8 cellular contexts compared by ENCODE assay signal in the genomic region with DNA sequence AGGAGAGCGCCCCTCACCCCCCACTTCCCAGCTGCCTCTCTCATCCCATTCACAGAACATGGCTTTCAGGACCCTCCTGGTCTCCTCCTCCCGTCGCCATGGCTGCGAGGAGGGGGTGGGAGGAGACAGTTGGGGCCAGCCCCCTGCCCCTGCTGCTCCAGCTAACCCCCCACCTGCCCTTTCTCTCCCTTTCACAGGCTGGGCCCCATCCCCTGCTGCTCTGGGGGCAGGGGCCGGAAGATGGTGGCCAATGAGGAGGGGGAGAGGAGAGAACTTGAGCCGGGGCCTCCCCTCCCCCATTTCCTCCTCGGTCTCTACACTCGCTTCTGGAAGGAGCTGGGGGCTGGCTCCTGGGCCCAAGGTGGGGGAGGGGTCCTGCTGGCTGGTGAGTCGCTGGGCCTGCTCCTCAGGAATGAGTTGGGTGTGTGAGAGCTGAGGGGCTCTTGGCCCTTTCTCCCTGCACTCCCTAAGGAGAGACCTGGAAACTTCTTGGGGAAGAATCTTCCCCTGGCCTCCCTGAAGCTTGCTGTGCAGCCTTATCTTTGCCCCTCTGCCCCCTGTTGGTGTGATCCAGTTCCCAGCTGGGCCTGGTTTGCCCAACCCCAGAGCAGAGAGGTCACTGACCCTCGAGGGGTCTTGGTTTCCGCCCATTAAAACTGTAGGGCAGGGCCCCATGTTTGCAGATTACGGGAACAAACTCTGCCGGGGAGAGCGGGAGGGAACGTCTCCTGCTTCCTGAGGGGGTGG. TPM values are rescaled to one million over a fixed set of nuclear protein-coding genes. Genes with fewer than 3 reads are reported as not detected.
DNase-seq lines count a peak whose midpoint lies in the region; ATAC-seq, FAIRE-seq and TF ChIP-seq lines count a peak whose summit lies in the region.

No MANE protein-coding gene starts in this region.

- H3K27me3 ChIP-seq in GM12878 (replicated peaks in 1 of 2; ENCODE audit: control insufficient read depth in 2 of 2, insufficient read depth in 2 of 2, low read length in 1 of 2) = no peaks in the 10 kb centered on the region; a peak in 1 of 4 replicates
- no peaks in the 10 kb centered on the region for H3K27me3 ChIP-seq in right lobe of liver

- CTCF ChIA-PET in GM12878 (lab: Yijun Ruan, JAX) = interaction anchor here (0.6 to 13.9 kb wide), 12 partner anchors 8 to 295 kb away, joined by 3 to 319 read pairs (median 26); partner anchors contain the start of genes RTN4RL2, TIMM10 and UBE2L6

- FAIRE-seq in GM12878 (lab: Jason Lieb, UNC) = no peak

- RAD21 ChIA-PET in GM12878 (lab: Charles Lee; ENCODE audit: unreplicated experiment) = interaction anchor here (2.1 to 5.2 kb wide), 5 partner anchors 71 to 294 kb away, joined by 6 to 83 read pairs (median 17); partner anchors contain the start of gene UBE2L6

- no peaks in the 10 kb centered on the region for H3K79me2 ChIP-seq in GM12878 (ENCODE audit: control insufficient read depth, insufficient read depth, low read length)

- H3K9me3 ChIP-seq in GM12878 (replicated peaks; ENCODE audit: control insufficient read depth, insufficient read depth, low read length) (no peaks in the 10 kb centered on the region), right lobe of liver (no peaks in the 10 kb centered on the region)

- TF ChIP-seq POLR2A in GM12878 (IDR thresholded peaks at IDR 0.05; ENCODE audit: low read depth, low read length) (no peak), right lobe of liver (IDR thresholded peaks at IDR 0.05) (no peak)

- POLR2A ChIA-PET in GM12878 (lab: Charles Lee) = interaction anchor here (0.6 to 2.1 kb wide), 2 partner anchors 9 to 34 kb away, joined by 3 to 10 read pairs; no protein-coding TSS in a partner anchor

- peak overlapping the region; percentile 69 for H2AFZ ChIP-seq in GM12878 (ENCODE audit: control insufficient read depth, low read depth, low read length)

- TF ChIP-seq EP300 in GM12878 (IDR thresholded peaks at IDR 0.05; ENCODE audit: borderline replicate concordance in 1 of 2, control insufficient read depth in 1 of 2, low read depth in 2 of 2, low read length in 2 of 2) = no peak

- no peaks in the 10 kb centered on the region for H4K20me1 ChIP-seq in GM12878 (ENCODE audit: control insufficient read depth, insufficient read depth)

- H3K36me3 ChIP-seq in GM12878 (ENCODE audit: control insufficient read depth in 2 of 2, insufficient read depth in 2 of 2, low read length in 1 of 2) (no peaks in the 10 kb centered on the region), right lobe of liver (no peaks in the 10 kb centered on the region)

- no TSS peak for BruUV-seq in GM12878 (replicated peaks; lab: Mats Ljungman, UMichigan)

- 32% methylated on average over 15 of the region's 15 CpGs for WGBS in GM12878 (ENCODE audit: insufficient coverage, insufficient replicate concordance, low lambda C conversion rate, missing lambda C conversion rate)
- WGBS in right lobe of liver (ENCODE audit: insufficient coverage, low coverage, low lambda C conversion rate, missing lambda C conversion rate) = 14% methylated on average over 11 of the region's 15 CpGs

- DNase-seq in AG09309 (ENCODE audit: low read depth) (no peak), HuH-7 (ENCODE audit: low spot score) (peak; percentile 99), GM12878 (ENCODE audit: low read depth, low spot score) (no peak), right lobe of liver (peak in 2 of 3 donors; percentile 51 to 60), NCI-H345 (lab: John Stamatoyannopoulos, UW) (no peak)
- no peak for DNase-seq in stimulated activated CD4-positive, alpha-beta T cell treated with anti-CD3 and anti-CD28 coated beads, Interleukin-2, amount 100 ng/mL, for 24 hours

- TF ChIP-seq CTCF in AG09309 (IDR thresholded peaks at IDR 0.05; ENCODE audit: control insufficient read depth, insufficient read depth, low read depth, low read length, missing control alignments) (peak; percentile 2), GM12878 (IDR thresholded peaks at IDR 0.05 in 2 of 3, conservative IDR thresholded peaks at IDR 0.05 in 1 of 3; ENCODE audit: control insufficient read depth in 2 of 3, extremely low read depth in 1 of 3, insufficient read depth in 1 of 3, low read depth in 3 of 3, low read length in 3 of 3) (no peak), right lobe of liver (IDR thresholded peaks at IDR 0.05) (peak in 1 of 4 donors; percentile 5)

- H3K4me2 ChIP-seq in GM12878 (ENCODE audit: control insufficient read depth, insufficient read depth) = peak overlapping the region; percentile 84

- SMC1A ChIA-PET in GM12878 (lab: Charles Lee; ENCODE audit: uncharacterized antibody, unreplicated experiment) = interaction anchor here (0.6 to 5.8 kb wide), 7 partner anchors 38 to 294 kb away, joined by 3 to 45 read pairs (median 11); partner anchors contain the start of gene UBE2L6

- H3K9ac ChIP-seq in GM12878 (ENCODE audit: control insufficient read depth, insufficient read depth, low read length) = no peak overlapping the region

- TF ChIP-seq RAD21 in GM12878 (IDR thresholded peaks at IDR 0.05; ENCODE audit: insufficient read depth, low read depth, low read length) = no peak

- intact Hi-C loops in GM12878 (cut with micrococcal nuclease; ENCODE audit: unreplicated experiment) = no loop called here
- intact Hi-C loops in right lobe of liver (cut with DNase I) = loop anchor here (5.0 to 10.0 kb wide), 3 partner anchors 72 to 295 kb away; partner anchors contain the start of genes RTN4RL2 (in 1 of the 2) and UBE2L6 (in 1 of the 2)

- H3K4me3 ChIP-seq in AG09309 (ENCODE audit: control insufficient read depth, low read depth, low read length) = peak overlapping the region; percentile 97
- peak overlapping the region; percentile 82; the same call in 1 of the 2 replicates for H3K4me3 ChIP-seq in GM12878
- peak overlapping the region; percentile 51 to 64 (median 59) for H3K4me3 ChIP-seq in right lobe of liver

- H3K27ac ChIP-seq in GM12878 (ENCODE audit: control insufficient read depth, insufficient read depth) (no peak overlapping the region), right lobe of liver (peak overlapping the region; percentile 10 to 53 (median 47))

- in situ Hi-C loops in GM12878 (cut with MboI) = loop anchor here (5.0 kb wide), 3 partner anchors 72 to 292 kb away; partner anchors contain the start of gene UBE2L6

- ATAC-seq in GM12878 (no peak; the same call in 2 of the 3 replicates), right lobe of liver (peak; percentile 32 to 56 (median 48)), GM21576 (IDR thresholded peaks at IDR 0.05; ENCODE audit: unreplicated experiment) (no peak), GM18517 (IDR thresholded peaks at IDR 0.05; ENCODE audit: unreplicated experiment) (no peak)

- H3K4me1 ChIP-seq in GM12878 (ENCODE audit: control insufficient read depth, insufficient read depth, low read length) (peaks cover 9% of the 10 kb centered on the region; the same call in 1 of the 2 replicates), right lobe of liver (peaks cover 0 to 26% (median 8%) of the 10 kb centered on the region in 4 donors)

RNA-seq across cellular contexts. Expression of gene YPEL4, which starts 10.2 kb away (rescaled TPM):
- 1.2 and 1.8 TPM in 2 replicates for total RNA-seq in GM12878 (2013; cell fraction: nucleolus; rRNA removed)
- total RNA-seq in GM12878 (2014; rRNA removed) = 0.05 TPM in 1 of 2 replicates, not detected in the other
- 0.09 TPM in 1 of 2 replicates, not detected in the other for total RNA-seq in GM12878 (2014; rRNA removed; fragmentation: Illumina TruSeq; extraction: Trizol)
- total RNA-seq in GM12878 (2021) = 0.13 TPM in 1 of 2 replicates, not detected in the other
- polyA plus RNA-seq in GM12878 (2011; ENCODE audit: low read depth) = 0.50 TPM
- 0.26 and 0.39 TPM in 2 replicates for polyA plus RNA-seq in GM12878 (2011; rRNA removed)
- polyA plus RNA-seq in GM12878 (2011; cell fraction: cytosol; rRNA removed) = 0.24 and 0.30 TPM in 2 replicates
- 0.44 and 0.85 TPM in 2 replicates for polyA plus RNA-seq in GM12878 (2011; cell fraction: nucleus; rRNA removed)
- 0.58 and 1.1 TPM in 2 replicates for polyA plus RNA-seq in GM12878 (2012)
- polyA plus RNA-seq in GM12878 (2014; fragmentation: Illumina TruSeq; extraction: Trizol) = not detected in 2 replicates
- not detected for polyA plus RNA-seq in GM12878 (2014; fragmentation: Nextera tagmentation; extraction: Ambion mirVana)
- polyA plus RNA-seq in GM12878 (2014; rRNA removed) = 0.50 TPM in 1 of 2 replicates, not detected in the other
- polyA plus RNA-seq in GM12878 (2016; fragmentation: Nextera tagmentation; extraction: Ambion mirVana) = under 1 TPM; 0.07 to 0.10 TPM
- polyA minus RNA-seq in GM12878 (2011; rRNA and poly(A)+ RNA removed) = 0.22 and 0.31 TPM in 2 replicates
- polyA minus RNA-seq in GM12878 (2011; cell fraction: cytosol; rRNA and poly(A)+ RNA removed) = 0.27 TPM in 1 of 2 replicates, not detected in the other
- polyA minus RNA-seq in GM12878 (2011; cell fraction: nucleus; rRNA and poly(A)+ RNA removed) = 0.48 TPM in 2 replicates
- under 1 TPM in 4 of 6 experiments, not detected in 2; 0.06 to 0.84 (median 0.30) TPM for total RNA-seq in right lobe of liver

RNA-seq across cellular contexts. Expression of gene CLP1, which starts 18.1 kb away (rescaled TPM):
- total RNA-seq in GM12878 (2013; cell fraction: nucleolus; rRNA removed) = 8.6 and 8.8 TPM in 2 replicates
- total RNA-seq in GM12878 (2014; rRNA removed) = 21.3 and 22.0 TPM in 2 replicates
- total RNA-seq in GM12878 (2014; rRNA removed; fragmentation: Illumina TruSeq; extraction: Trizol) = 23.9 and 24.0 TPM in 2 replicates
- total RNA-seq in GM12878 (2021) = 19.9 and 20.0 TPM in 2 replicates
- 11.6 TPM for polyA plus RNA-seq in GM12878 (2011; ENCODE audit: low read depth)
- 29.1 and 31.7 TPM in 2 replicates for polyA plus RNA-seq in GM12878 (2011; rRNA removed)
- polyA plus RNA-seq in GM12878 (2011; cell fraction: cytosol; rRNA removed) = 34.3 and 38.5 TPM in 2 replicates
- 21.4 and 28.7 TPM in 2 replicates for polyA plus RNA-seq in GM12878 (2011; cell fraction: nucleus; rRNA removed)
- polyA plus RNA-seq in GM12878 (2012) = 15.0 and 16.3 TPM in 2 replicates
- 23.9 and 30.0 TPM in 2 replicates for polyA plus RNA-seq in GM12878 (2014; fragmentation: Illumina TruSeq; extraction: Trizol)
- 10 to 100 TPM; 33.6 to 45.7 TPM for polyA plus RNA-seq in GM12878 (2014; fragmentation: Nextera tagmentation; extraction: Ambion mirVana)
- 20.7 and 21.2 TPM in 2 replicates for polyA plus RNA-seq in GM12878 (2014; rRNA removed)
- 10 to 100 TPM; 31.6 to 36.3 TPM for polyA plus RNA-seq in GM12878 (2016; fragmentation: Nextera tagmentation; extraction: Ambion mirVana)
- 31.1 and 41.7 TPM in 2 replicates for polyA minus RNA-seq in GM12878 (2011; rRNA and poly(A)+ RNA removed)
- 7.4 and 8.5 TPM in 2 replicates for polyA minus RNA-seq in GM12878 (2011; cell fraction: cytosol; rRNA and poly(A)+ RNA removed)
- polyA minus RNA-seq in GM12878 (2011; cell fraction: nucleus; rRNA and poly(A)+ RNA removed) = 7.6 and 10.2 TPM in 2 replicates
- 1 to 10 TPM; 5.6 to 9.2 (median 6.8) TPM for total RNA-seq in right lobe of liver

RNA-seq across cellular contexts. Expression of gene ZDHHC5, which starts 28.4 kb away (rescaled TPM):
- total RNA-seq in GM12878 (2013; cell fraction: nucleolus; rRNA removed) = 52.8 and 56.0 TPM in 2 replicates
- total RNA-seq in GM12878 (2014; rRNA removed) (29.1 and 34.1 TPM in 2 replicates), GM12878 (2014; rRNA removed; fragmentation: Illumina TruSeq; extraction: Trizol) (34.3 and 36.8 TPM in 2 replicates), GM12878 (2021) (59.9 and 61.3 TPM in 2 replicates), right lobe of liver (10 to 100 TPM; 27.0 to 35.7 (median 33.6) TPM)
- polyA plus RNA-seq in GM12878 (2011; ENCODE audit: low read depth) = 20.1 TPM
- polyA plus RNA-seq in GM12878 (2011; rRNA removed) (33.9 and 46.7 TPM in 2 replicates), GM12878 (2014; fragmentation: Illumina TruSeq; extraction: Trizol) (49.8 and 57.4 TPM in 2 replicates), GM12878 (2014; fragmentation: Nextera tagmentation; extraction: Ambion mirVana) (1 to 10 TPM; 3.9 to 7.3 TPM), GM12878 (2014; rRNA removed) (48.5 and 54.4 TPM in 2 replicates), GM12878 (2016; fragmentation: Nextera tagmentation; extraction: Ambion mirVana) (10 to 100 TPM; 36.6 to 38.4 TPM)
- 45.0 and 56.7 TPM in 2 replicates for polyA plus RNA-seq in GM12878 (2011; cell fraction: cytosol; rRNA removed)
- 41.0 and 48.9 TPM in 2 replicates for polyA plus RNA-seq in GM12878 (2011; cell fraction: nucleus; rRNA removed)
- 27.1 and 33.2 TPM in 2 replicates for polyA plus RNA-seq in GM12878 (2012)
- polyA minus RNA-seq in GM12878 (2011; rRNA and poly(A)+ RNA removed) = 91.2 and 101 TPM in 2 replicates
- polyA minus RNA-seq in GM12878 (2011; cell fraction: cytosol; rRNA and poly(A)+ RNA removed) = 24.2 and 31.4 TPM in 2 replicates
- 27.9 and 33.0 TPM in 2 replicates for polyA minus RNA-seq in GM12878 (2011; cell fraction: nucleus; rRNA and poly(A)+ RNA removed)

RNA-seq across cellular contexts. Expression of gene SERPING1, which starts 42.0 kb away (rescaled TPM):
- total RNA-seq in GM12878 (2013; cell fraction: nucleolus; rRNA removed) = not detected in 2 replicates
- total RNA-seq in GM12878 (2014; rRNA removed) (not detected in 2 replicates), GM12878 (2014; rRNA removed; fragmentation: Illumina TruSeq; extraction: Trizol) (not detected in 2 replicates), GM12878 (2021) (1.3 and 1.4 TPM in 2 replicates), right lobe of liver (1,000 to 10,000 TPM; 1,903 to 2,571 (median 2,194) TPM)
- polyA plus RNA-seq in GM12878 (2011; ENCODE audit: low read depth) = not detected
- polyA plus RNA-seq in GM12878 (2011; rRNA removed) (not detected in 2 replicates), GM12878 (2014; fragmentation: Illumina TruSeq; extraction: Trizol) (not detected in 2 replicates), GM12878 (2014; fragmentation: Nextera tagmentation; extraction: Ambion mirVana) (not detected), GM12878 (2014; rRNA removed) (not detected in 2 replicates), GM12878 (2016; fragmentation: Nextera tagmentation; extraction: Ambion mirVana) (under 1 TPM in 1 of 2 experiments, not detected in 1; 0.24 TPM)
- not detected in 2 replicates for polyA plus RNA-seq in GM12878 (2011; cell fraction: cytosol; rRNA removed)
- polyA plus RNA-seq in GM12878 (2011; cell fraction: nucleus; rRNA removed) = not detected in 2 replicates
- 0.06 TPM in 1 of 2 replicates, not detected in the other for polyA plus RNA-seq in GM12878 (2012)
- polyA minus RNA-seq in GM12878 (2011; rRNA and poly(A)+ RNA removed) = not detected in 2 replicates
- polyA minus RNA-seq in GM12878 (2011; cell fraction: cytosol; rRNA and poly(A)+ RNA removed) = not detected in 2 replicates
- not detected in 2 replicates for polyA minus RNA-seq in GM12878 (2011; cell fraction: nucleus; rRNA and poly(A)+ RNA removed)

Comparison
In these comparisons a context has a peak if more than half of its experiments do, and no peak if none do; other contexts are left out.
1. DNase-seq: peak in HuH-7 (single experiment) and right lobe of liver (2 of 3); none in AG09309 (single experiment), GM12878 (single experiment), stimulated activated CD4-positive, alpha-beta T cell treated with anti-CD3 and anti-CD28 coated beads, Interleukin-2, amount 100 ng/mL, for 24 hours (0 of 2) and NCI-H345 (single experiment).
2. ATAC-seq: peak in right lobe of liver (4 of 4); none in GM12878 (single experiment), GM21576 (single experiment) and GM18517 (single experiment).
3. Peak in every context shown above with its lines, with median percentiles within 50 percentile points of each other: H3K4me3 ChIP-seq.